Comparison of ENCODE assay signal across 8 cellular contexts in the genomic region with DNA sequence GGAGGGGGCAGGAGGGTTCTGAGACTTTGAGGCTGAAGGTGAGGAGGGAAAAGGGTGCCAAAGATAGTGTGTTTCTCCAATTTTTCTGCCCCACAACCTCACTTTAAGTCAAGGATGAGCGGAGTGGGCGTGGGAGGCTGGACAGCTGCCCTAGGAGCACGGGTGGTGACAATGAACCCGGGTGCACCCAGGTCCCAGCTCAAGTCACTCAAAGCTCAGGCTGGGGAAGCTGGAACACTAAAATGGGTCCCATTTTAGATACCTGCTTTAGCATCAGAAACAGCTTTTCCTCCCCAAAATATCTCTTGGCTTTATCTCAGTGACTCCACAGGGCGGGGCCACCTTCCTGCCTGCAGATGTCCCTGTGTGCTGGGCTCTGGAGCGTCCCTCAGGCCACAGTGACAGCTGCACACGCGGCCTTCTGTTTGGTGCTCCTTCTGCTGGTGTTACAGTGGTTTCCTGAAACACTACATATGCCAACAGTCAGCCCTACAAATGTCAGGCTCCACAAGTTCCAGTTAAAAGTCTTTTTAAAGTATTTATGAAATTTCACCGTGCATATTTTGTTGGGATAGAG. TPM values are rescaled to one million over a fixed set of nuclear protein-coding genes. Genes with fewer than 3 reads are reported as not detected.
DNase-seq lines count a peak whose midpoint lies in the region; ATAC-seq and TF ChIP-seq lines count a peak whose summit lies in the region.

No MANE protein-coding gene starts in this region.

- H3K27ac Mint-ChIP-seq in CD14-positive monocyte = peak overlapping the region; percentile 78 to 93 (median 82)
- peak overlapping the region; percentile 71 for H3K27ac Mint-ChIP-seq in stimulated activated memory B cell treated with anti-CD40 and anti-IgM and Interleukin-4, amounts not matched to agents 10 μg/mL and 1 μg/mL and 100 μg/mL, for 72 hours

- no peak overlapping the region for H3K9ac ChIP-seq in GM23248

- H2AFZ ChIP-seq in GM23248 = no peak overlapping the region

- H3K9me3 ChIP-seq in GM23248 (ENCODE audit: low read depth) (no peaks in the 10 kb centered on the region), gastroesophageal sphincter (no peaks in the 10 kb centered on the region)

- H3K36me3 Mint-ChIP-seq in CD14-positive monocyte = peaks cover 24 to 25% of the 10 kb centered on the region in 2 donors
- H3K36me3 Mint-ChIP-seq in stimulated activated memory B cell treated with anti-CD40 and anti-IgM and Interleukin-4, amounts not matched to agents 10 μg/mL and 1 μg/mL and 100 μg/mL, for 72 hours = peaks cover 19% of the 10 kb centered on the region

- no peaks in the 10 kb centered on the region for H4K20me1 ChIP-seq in GM23248 (ENCODE audit: insufficient read depth)

- H3K27ac ChIP-seq in GM23248 (no peak overlapping the region), gastroesophageal sphincter (peak overlapping the region in 3 of 4 donors; percentile 91)

- intact Hi-C loops in CD14-positive monocyte (cut with micrococcal nuclease) = loop anchor here in 1 of 2 donors (5.0 kb wide), 2 partner anchors 48 to 73 kb away; no protein-coding TSS in a partner anchor

- H3K36me3 ChIP-seq in GM23248 (ENCODE audit: low read depth) (no peaks in the 10 kb centered on the region), gastroesophageal sphincter (no peaks in the 10 kb centered on the region)

- H3K27me3 ChIP-seq in GM23248 (replicated peaks; ENCODE audit: insufficient read depth) (no peaks in the 10 kb centered on the region), gastroesophageal sphincter (peaks cover 22% of the 10 kb centered on the region)

- no peak for TF ChIP-seq EP300 in gastroesophageal sphincter (IDR thresholded peaks at IDR 0.05)

- peaks cover 29% of the 10 kb centered on the region for H3F3A ChIP-seq in GM23248 (ENCODE audit: insufficient read depth)

- peak overlapping the region; percentile 85 to 93 for H3K4me3 Mint-ChIP-seq in CD14-positive monocyte
- H3K4me3 Mint-ChIP-seq in stimulated activated memory B cell treated with anti-CD40 and anti-IgM and Interleukin-4, amounts not matched to agents 10 μg/mL and 1 μg/mL and 100 μg/mL, for 72 hours = peak overlapping the region; percentile 78

- no peak for TF ChIP-seq POLR2A in gastroesophageal sphincter (IDR thresholded peaks at IDR 0.05)

- peak; percentile 33 for ATAC-seq in gastroesophageal sphincter
- ATAC-seq in stimulated activated memory B cell treated with anti-CD40 and anti-IgM and Interleukin-4, amounts not matched to agents 10 μg/mL and 1 μg/mL and 100 μg/mL, for 72 hours = no peak
- no peak for ATAC-seq in HG03521 (IDR thresholded peaks at IDR 0.05; ENCODE audit: unreplicated experiment)

- H3K9me3 Mint-ChIP-seq in CD14-positive monocyte = peaks cover 0 to 10% (median 4%) of the 10 kb centered on the region in 7 donors
- no peaks in the 10 kb centered on the region for H3K9me3 Mint-ChIP-seq in stimulated activated memory B cell treated with anti-CD40 and anti-IgM and Interleukin-4, amounts not matched to agents 10 μg/mL and 1 μg/mL and 100 μg/mL, for 72 hours

- H3K4me2 ChIP-seq in GM23248 (ENCODE audit: unreplicated experiment) = no peak overlapping the region

- TF ChIP-seq CTCF in CD14-positive monocyte (IDR thresholded peaks at IDR 0.05) = peak; percentile 50
- TF ChIP-seq CTCF in gastroesophageal sphincter (IDR thresholded peaks at IDR 0.05) = peak in 1 of 4 experiments; percentile 16

- H3K9me2 ChIP-seq in GM23248 (ENCODE audit: insufficient read depth) = no peaks in the 10 kb centered on the region

- WGBS in GM23248 (ENCODE audit: low coverage in 1 of 2, low lambda C conversion rate in 2 of 2, missing lambda C conversion rate in 2 of 2), 2 experiments = 27 to 30% methylated on average over 9 of the region's 9 CpGs
- 44 to 63% methylated on average over 6 to 8 of the region's 9 CpGs for WGBS in gastroesophageal sphincter (ENCODE audit: low coverage in 1 of 2), 2 donors

- peaks cover 0 to 4% (median 4%) of the 10 kb centered on the region in 3 donors for H3K27me3 Mint-ChIP-seq in CD14-positive monocyte (ENCODE audit: low read depth in 3 of 3)
- H3K27me3 Mint-ChIP-seq in stimulated activated memory B cell treated with anti-CD40 and anti-IgM and Interleukin-4, amounts not matched to agents 10 μg/mL and 1 μg/mL and 100 μg/mL, for 72 hours = no peaks in the 10 kb centered on the region

- in situ Hi-C loops in GM23248 (cut with MboI) = no loop called here

- H3K79me2 ChIP-seq in GM23248 (ENCODE audit: insufficient read depth) = no peaks in the 10 kb centered on the region

- peaks cover 10% of the 10 kb centered on the region for H3K4me1 ChIP-seq in GM23248 (ENCODE audit: insufficient read depth)
- H3K4me1 ChIP-seq in gastroesophageal sphincter = peaks cover 3 to 78% (median 16%) of the 10 kb centered on the region in 3 donors

- H3K4me3 ChIP-seq in GM23248 (no peak overlapping the region), gastroesophageal sphincter (no peak overlapping the region)

- peaks cover 39% of the 10 kb centered on the region for H3K4me1 Mint-ChIP-seq in CD14-positive monocyte
- H3K4me1 Mint-ChIP-seq in stimulated activated memory B cell treated with anti-CD40 and anti-IgM and Interleukin-4, amounts not matched to agents 10 μg/mL and 1 μg/mL and 100 μg/mL, for 72 hours = peaks cover 36% of the 10 kb centered on the region

- peak; percentile 77 for DNase-seq in CD14-positive monocyte (ENCODE audit: low spot score)
- DNase-seq in GM23248 = peak; percentile 16
- DNase-seq in SHP77 (lab: John Stamatoyannopoulos, UW) = peak; percentile 66 to 72
- DNase-seq in activated CD4-positive, CD25-positive, alpha-beta regulatory T cell (lab: John Stamatoyannopoulos, UW) = no peak
- DNase-seq in NCI-H2196 treated with DMSO at 0.1 percent for 48 hours (lab: John Stamatoyannopoulos, UW; ENCODE audit: unreplicated experiment) = no peak

RNA-seq across cellular contexts. Expression of gene MBP, which starts 1.4 kb away (rescaled TPM):
- 10 to 100 TPM; 50.4 to 81.0 TPM for polyA plus RNA-seq in CD14-positive monocyte
- total RNA-seq in GM23248 (2014; rRNA removed; shearing (Covaris generic)) = 2.2 and 2.7 TPM in 2 replicates
- 2.9 and 3.3 TPM in 2 replicates for polyA plus RNA-seq in GM23248 (2016; fragmentation: Nextera tagmentation; extraction: Ambion mirVana)
- total RNA-seq in gastroesophageal sphincter = 10 to 100 TPM; 23.2 to 34.7 (median 28.2) TPM

Comparison
In these comparisons a context has a peak if more than half of its experiments do, and no peak if none do; other contexts are left out.
1. DNase-seq: peak in CD14-positive monocyte (single experiment), GM23248 (single experiment) and SHP77 (2 of 2); none in activated CD4-positive, CD25-positive, alpha-beta regulatory T cell (0 of 4) and NCI-H2196 treated with DMSO at 0.1 percent for 48 hours (single experiment).